In the genomic region with DNA sequence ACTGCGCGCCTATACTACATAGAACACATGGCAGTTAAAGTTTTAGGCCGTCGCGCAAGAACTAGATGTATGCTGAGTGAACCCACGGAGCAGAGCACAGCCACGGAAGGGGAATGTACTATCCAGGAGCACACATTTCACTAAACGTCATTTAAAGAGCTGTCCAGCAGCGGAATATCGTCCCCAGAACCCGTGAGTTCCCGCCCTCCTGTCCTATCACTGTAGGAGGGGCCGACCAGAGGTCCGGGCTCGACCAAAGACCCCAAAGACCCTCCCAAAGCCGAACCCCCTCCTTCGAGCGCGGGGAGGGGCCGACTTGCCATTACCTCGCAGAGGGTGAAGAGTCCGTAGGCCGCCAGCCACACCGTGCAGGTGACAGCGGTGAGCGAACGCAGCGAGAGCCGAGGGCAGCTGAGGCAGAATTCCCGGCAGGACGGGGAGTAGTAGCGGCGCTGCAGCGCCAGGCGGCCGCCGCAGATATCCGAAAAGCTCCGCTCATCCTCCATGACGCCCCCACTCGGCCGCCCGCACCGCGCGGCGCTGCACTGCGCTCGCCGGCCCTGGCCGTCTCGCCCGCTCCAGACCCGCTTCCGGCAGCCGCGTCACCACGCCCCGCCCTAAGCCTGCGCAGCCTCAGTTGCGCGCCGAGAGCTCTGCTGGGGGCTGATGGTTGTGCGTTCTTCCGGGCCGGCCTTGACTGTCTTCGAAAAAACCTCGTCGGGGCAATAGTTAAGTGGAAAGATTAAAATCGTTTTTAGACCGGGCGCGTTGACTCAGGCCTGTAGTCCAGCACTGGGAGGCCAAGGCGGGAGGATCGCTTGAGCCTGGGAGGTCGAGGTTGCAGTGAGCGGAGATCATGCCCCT, we compare ENCODE assay signal across 1 cellular context.
TF ChIP-seq lines count a peak whose summit lies in the region.

A gene with protein sequence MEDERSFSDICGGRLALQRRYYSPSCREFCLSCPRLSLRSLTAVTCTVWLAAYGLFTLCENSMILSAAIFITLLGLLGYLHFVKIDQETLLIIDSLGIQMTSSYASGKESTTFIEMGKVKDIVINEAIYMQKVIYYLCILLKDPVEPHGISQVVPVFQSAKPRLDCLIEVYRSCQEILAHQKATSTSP (minus strand): TSS at position 571 of the 864 bp plus-strand sequence. CDS start 65 bp downstream, at position 506.

TF ChIP-seq in HepG2, 621 proteins besides CTCF, POLR2A, EP300 and RAD21 (continued from another document and continues in another):
- no peak; the same call in 1 of the 2 replicates for TF ChIP-seq ZHX2 (IDR thresholded peaks at IDR 0.05; ENCODE audit: low read depth)
- TF ChIP-seq ZHX2 (CRISPR knock-in tag; IDR thresholded peaks at IDR 0.05; ENCODE audit: borderline replicate concordance), result no peak
- TF ChIP-seq ZNF207 (IDR thresholded peaks at IDR 0.05; ENCODE audit: borderline replicate concordance), result no peak
- TF ChIP-seq, protein P1, sequence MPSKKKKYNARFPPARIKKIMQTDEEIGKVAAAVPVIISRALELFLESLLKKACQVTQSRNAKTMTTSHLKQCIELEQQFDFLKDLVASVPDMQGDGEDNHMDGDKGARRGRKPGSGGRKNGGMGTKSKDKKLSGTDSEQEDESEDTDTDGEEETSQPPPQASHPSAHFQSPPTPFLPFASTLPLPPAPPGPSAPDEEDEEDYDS (CRISPR knock-in tag; IDR thresholded peaks at IDR 0.05), result peak; percentile 49; the same call in 1 of the 2 replicates
- no peak for TF ChIP-seq ZNF800 (CRISPR knock-in tag; IDR thresholded peaks at IDR 0.05)
- TF ChIP-seq JDP2 (CRISPR knock-in tag; IDR thresholded peaks at IDR 0.05; ENCODE audit: borderline replicate concordance), result no peak
- TF ChIP-seq TBP (CRISPR knock-in tag; IDR thresholded peaks at IDR 0.05), result no peak
- TF ChIP-seq STAG1 (CRISPR knock-in tag; IDR thresholded peaks at IDR 0.05), result peak; percentile 35; the same call in 1 of the 2 replicates
- TF ChIP-seq TP53 (CRISPR knock-in tag; conservative IDR thresholded peaks at IDR 0.05), result no peak
- peak; percentile 91 for TF ChIP-seq ZNF547 (CRISPR knock-in tag; IDR thresholded peaks at IDR 0.05)
- TF ChIP-seq SRSF4 (IDR thresholded peaks at IDR 0.05; ENCODE audit: low read depth, low read length, poor library complexity, severe bottlenecking), result no peak
- no peak for TF ChIP-seq MYNN (CRISPR knock-in tag; IDR thresholded peaks at IDR 0.05; ENCODE audit: low read depth)
- TF ChIP-seq ZNF629 (CRISPR knock-in tag; conservative IDR thresholded peaks at IDR 0.05), result no peak
- no peak for TF ChIP-seq TMF1 (CRISPR knock-in tag; IDR thresholded peaks at IDR 0.05; ENCODE audit: low read depth)
- peak; percentile 47; the same call in 1 of the 2 replicates for TF ChIP-seq RFXANK (CRISPR knock-in tag; IDR thresholded peaks at IDR 0.05)
- TF ChIP-seq FOXP1 (IDR thresholded peaks at IDR 0.05), result no peak
- no peak for TF ChIP-seq FOXP1 (CRISPR knock-in tag; IDR thresholded peaks at IDR 0.05)
- no peak for TF ChIP-seq ZFYVE20 (CRISPR knock-in tag; IDR thresholded peaks at IDR 0.05; ENCODE audit: borderline replicate concordance, low read depth)
- no peak for TF ChIP-seq CREM (IDR thresholded peaks at IDR 0.05)
- no peak for TF ChIP-seq CREM (CRISPR knock-in tag; IDR thresholded peaks at IDR 0.05)
- no peak for TF ChIP-seq SOX6 (IDR thresholded peaks at IDR 0.05)
- no peak; the same call in 1 of the 2 replicates for TF ChIP-seq SOX6 (CRISPR knock-in tag; IDR thresholded peaks at IDR 0.05)
- no peak for TF ChIP-seq NFYB (CRISPR knock-in tag; IDR thresholded peaks at IDR 0.05)
- no peak for TF ChIP-seq CBFB (CRISPR knock-in tag; IDR thresholded peaks at IDR 0.05)
- TF ChIP-seq, protein P2, sequence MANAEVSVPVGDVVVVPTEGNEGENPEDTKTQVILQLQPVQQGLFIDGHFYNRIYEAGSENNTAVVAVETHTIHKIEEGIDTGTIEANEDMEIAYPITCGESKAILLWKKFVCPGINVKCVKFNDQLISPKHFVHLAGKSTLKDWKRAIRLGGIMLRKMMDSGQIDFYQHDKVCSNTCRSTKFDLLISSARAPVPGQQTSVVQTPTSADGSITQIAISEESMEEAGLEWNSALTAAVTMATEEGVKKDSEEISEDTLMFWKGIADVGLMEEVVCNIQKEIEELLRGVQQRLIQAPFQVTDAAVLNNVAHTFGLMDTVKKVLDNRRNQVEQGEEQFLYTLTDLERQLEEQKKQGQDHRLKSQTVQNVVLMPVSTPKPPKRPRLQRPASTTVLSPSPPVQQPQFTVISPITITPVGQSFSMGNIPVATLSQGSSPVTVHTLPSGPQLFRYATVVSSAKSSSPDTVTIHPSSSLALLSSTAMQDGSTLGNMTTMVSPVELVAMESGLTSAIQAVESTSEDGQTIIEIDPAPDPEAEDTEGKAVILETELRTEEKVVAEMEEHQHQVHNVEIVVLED (CRISPR knock-in tag; IDR thresholded peaks at IDR 0.05; ENCODE audit: borderline replicate concordance), result peak; percentile 74; the same call in 1 of the 2 replicates
- no peak for TF ChIP-seq RBAK (CRISPR knock-in tag; IDR thresholded peaks at IDR 0.05)
- no peak for TF ChIP-seq GTF3A (CRISPR knock-in tag; conservative IDR thresholded peaks at IDR 0.05)
- TF ChIP-seq HNRNPUL1 (IDR thresholded peaks at IDR 0.05; ENCODE audit: low read depth, low read length), result no peak
- no peak for TF ChIP-seq DPF2 (CRISPR knock-in tag; IDR thresholded peaks at IDR 0.05; ENCODE audit: borderline replicate concordance, low read depth)
- TF ChIP-seq IRF9 (CRISPR knock-in tag; IDR thresholded peaks at IDR 0.05; ENCODE audit: borderline replicate concordance), result peak; percentile 60; the same call in 1 of the 2 replicates
- no peak for TF ChIP-seq AFF4 (CRISPR knock-in tag; IDR thresholded peaks at IDR 0.05)
- TF ChIP-seq KDM6A (CRISPR knock-in tag; IDR thresholded peaks at IDR 0.05; ENCODE audit: low read depth), result no peak
- TF ChIP-seq AGO2 (optimal IDR thresholded peaks at IDR 0.05; ENCODE audit: low read depth, low read length), result peak; percentile 40
- TF ChIP-seq RNF219 (CRISPR knock-in tag; IDR thresholded peaks at IDR 0.05), result no peak
- 0 out of 2 replicates have a peak, but pooled peaks have one; percentile 54 for TF ChIP-seq MEIS1 (CRISPR knock-in tag; IDR thresholded peaks at IDR 0.05; ENCODE audit: borderline replicate concordance)
- peak; percentile 92 for TF ChIP-seq ZNF784 (CRISPR knock-in tag; IDR thresholded peaks at IDR 0.05; ENCODE audit: borderline replicate concordance)
- no peak for TF ChIP-seq SCMH1 (CRISPR knock-in tag; IDR thresholded peaks at IDR 0.05; ENCODE audit: borderline replicate concordance)
- TF ChIP-seq ZNF761 (CRISPR knock-in tag; conservative IDR thresholded peaks at IDR 0.05), result no peak
- no peak for TF ChIP-seq PITX1 (CRISPR knock-in tag; IDR thresholded peaks at IDR 0.05)
